Comparison of ENCODE assay signal across 23 cellular contexts in the genomic region with DNA sequence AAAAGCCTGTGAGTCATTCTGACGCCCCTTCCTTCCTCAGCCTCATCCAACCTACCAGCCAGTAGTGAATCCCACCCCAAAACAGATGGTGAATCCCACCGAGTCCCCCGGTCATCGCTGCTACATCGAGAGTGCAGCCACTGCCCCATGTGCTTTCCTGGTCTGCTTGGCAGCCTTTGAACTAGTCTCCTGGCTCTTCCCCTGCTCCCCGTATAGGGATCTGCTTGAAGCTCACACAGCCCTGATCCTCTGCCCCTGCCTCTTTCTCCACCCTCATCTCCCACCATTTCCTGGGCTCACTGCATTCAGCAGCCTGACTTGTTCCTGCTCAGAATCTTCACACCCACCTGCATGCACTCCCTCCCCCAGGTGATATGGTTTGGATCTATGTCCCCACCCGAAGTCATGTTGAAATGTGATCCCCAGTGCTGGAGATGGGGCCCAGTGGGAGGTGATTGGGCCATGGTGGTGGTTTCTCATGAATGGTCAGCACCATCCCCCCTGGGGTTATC. TPM values are rescaled to one million over a fixed set of nuclear protein-coding genes. Genes with fewer than 3 reads are reported as not detected.
DNase-seq lines count a peak whose midpoint lies in the region; ATAC-seq and TF ChIP-seq lines count a peak whose summit lies in the region.
"Had no signal": no experiment of that assay in that cellular context is flagged by ENCODE, and none has a peak within 500 bp of the region (broad histone marks: within the 10 kb centered on the region; RNA-seq: fewer than 3 reads in every experiment).

No MANE protein-coding gene starts in this region.

- DNase-seq in T-helper 17 cell (no peak), glutamatergic neuron (no peak), posterior vena cava (ENCODE audit: low spot score) (peak; percentile 46), immature natural killer cell (no peak), NOMO-1 (lab: John Stamatoyannopoulos, UW; ENCODE audit: unreplicated experiment in 2 of 2) (no peak)
- DNase-seq: activated CD4-positive, alpha-beta T cell treated with anti-CD3 and anti-CD28 coated beads for 4 hours; activated T-cell treated with anti-CD3 and anti-CD28 coated beads, Interleukin-2, amount 50 U/mL, for 48 hours; CD4-positive, alpha-beta memory T cell; Kasumi-1; left colon; mucosa of descending colon; NCI-H1105 treated with DMSO at 0.1 percent for 48 hours; NCI-H2107; Peyer's patch; T-helper 1 cell; testis had no signal

- peaks cover 24% of the 10 kb centered on the region for H3K9me3 Mint-ChIP-seq in glutamatergic neuron (ENCODE audit: unreplicated experiment)
- no peaks in the 10 kb centered on the region for H3K9me3 Mint-ChIP-seq in immature natural killer cell
- H3K9me3 Mint-ChIP-seq: CD4-positive, alpha-beta memory T cell; stimulated activated memory B cell treated with anti-CD40 and anti-IgM and Interleukin-4, amounts not matched to agents 10 μg/mL and 1 μg/mL and 100 μg/mL, for 72 hours had no signal

- H3K4me3 Mint-ChIP-seq in T-helper 17 cell (no peak overlapping the region), glutamatergic neuron (ENCODE audit: unreplicated experiment) (peak overlapping the region; percentile 68), immature natural killer cell (no peak overlapping the region)
- H3K4me3 Mint-ChIP-seq: activated naive CD8-positive, alpha-beta T cell; neural crest cell; stimulated activated memory B cell treated with anti-CD40 and anti-IgM and Interleukin-4, amounts not matched to agents 10 μg/mL and 1 μg/mL and 100 μg/mL, for 72 hours had no signal

- intact Hi-C loops in posterior vena cava (cut with DNase I) = no loop called here

- H3K4me3 ChIP-seq in HEK293 (ENCODE audit: low read depth, low read length) = no peak overlapping the region
- H3K4me3 ChIP-seq: mucosa of descending colon, Peyer's patch, SJSA1, testis had no signal

- H3K36me3 Mint-ChIP-seq in T-helper 17 cell (ENCODE audit: low read depth) (peaks cover 6% of the 10 kb centered on the region), glutamatergic neuron (ENCODE audit: unreplicated experiment) (no peaks in the 10 kb centered on the region), immature natural killer cell (no peaks in the 10 kb centered on the region)

- H3K27ac Mint-ChIP-seq in T-helper 17 cell (peak overlapping the region; percentile 80), glutamatergic neuron (ENCODE audit: unreplicated experiment) (peak overlapping the region; percentile 85), immature natural killer cell (peak overlapping the region in 1 of 6 donors; percentile 22)
- H3K27ac Mint-ChIP-seq: activated naive CD8-positive, alpha-beta T cell; stimulated activated memory B cell treated with anti-CD40 and anti-IgM and Interleukin-4, amounts not matched to agents 10 μg/mL and 1 μg/mL and 100 μg/mL, for 72 hours had no signal

- H3K4me1 Mint-ChIP-seq in T-helper 17 cell = peaks cover 51% of the 10 kb centered on the region
- H3K4me1 Mint-ChIP-seq in glutamatergic neuron (ENCODE audit: low read depth, unreplicated experiment) = peaks cover 43% of the 10 kb centered on the region
- peaks cover 10 to 56% of the 10 kb centered on the region in 2 donors for H3K4me1 Mint-ChIP-seq in immature natural killer cell

- POLR2A ChIA-PET in HEK293 (lab: Yijun Ruan, JAX) = no interaction called here

- H3K27ac ChIP-seq in HEK293 (ENCODE audit: extremely low read depth, low read depth, low read length) = no peak overlapping the region
- H3K27ac ChIP-seq: Peyer's patch, SJSA1, testis had no signal

- H3K36me3 ChIP-seq in HEK293 (ENCODE audit: control insufficient read depth in 2 of 2, insufficient read depth in 1 of 2, low read length in 2 of 2) = peaks cover 0 to 4% of the 10 kb centered on the region in 2 experiments; a peak in 1 of 3 replicates
- H3K36me3 ChIP-seq: Peyer's patch had no signal

- H3K9me3 ChIP-seq in HEK293 (ENCODE audit: control insufficient read depth, insufficient read depth, low read depth, low read length) = no peaks in the 10 kb centered on the region
- no peaks in the 10 kb centered on the region for H3K9me3 ChIP-seq in T-helper 17 cell (ENCODE audit: control insufficient read depth, low read length, poor library complexity, severe bottlenecking)
- H3K9me3 ChIP-seq: mucosa of descending colon, Peyer's patch, SJSA1, testis had no signal

- TF ChIP-seq CTCF in HEK293 (tag by site-specific recombination; IDR thresholded peaks at IDR 0.05) = no peak
- no peak for TF ChIP-seq CTCF in glutamatergic neuron (IDR thresholded peaks at IDR 0.05; ENCODE audit: partially characterized antibody, unreplicated experiment)

- CTCF ChIA-PET in HEK293 (lab: Yijun Ruan, JAX) = interaction anchor here (0.6 to 2.4 kb wide), 3 partner anchors 12 to 30 kb away, joined by 4 to 8 read pairs (median 7); no protein-coding TSS in a partner anchor

- no peak for ATAC-seq in T-helper 17 cell
- no peak for ATAC-seq in HG03520 (IDR thresholded peaks at IDR 0.05; ENCODE audit: unreplicated experiment)
- ATAC-seq in HG02610 (IDR thresholded peaks at IDR 0.05; ENCODE audit: unreplicated experiment) = no peak
- ATAC-seq: left colon; mucosa of descending colon; stimulated activated memory B cell treated with anti-CD40 and anti-IgM and Interleukin-4, amounts not matched to agents 10 μg/mL and 1 μg/mL and 100 μg/mL, for 72 hours had no signal

- H3K4me1 ChIP-seq in HEK293 (ENCODE audit: control insufficient read depth, insufficient read depth, low read length) = no peaks in the 10 kb centered on the region
- H3K4me1 ChIP-seq: testis had no signal

- no peaks in the 10 kb centered on the region for H3K27me3 Mint-ChIP-seq in T-helper 17 cell
- peaks cover 21% of the 10 kb centered on the region for H3K27me3 Mint-ChIP-seq in glutamatergic neuron (ENCODE audit: unreplicated experiment)
- H3K27me3 Mint-ChIP-seq in immature natural killer cell (ENCODE audit: low read depth in 3 of 3) = peaks cover 0 to 6% (median 2%) of the 10 kb centered on the region in 3 donors
- H3K27me3 Mint-ChIP-seq: activated naive CD8-positive, alpha-beta T cell; CD4-positive, alpha-beta memory T cell; stimulated activated memory B cell treated with anti-CD40 and anti-IgM and Interleukin-4, amounts not matched to agents 10 μg/mL and 1 μg/mL and 100 μg/mL, for 72 hours had no signal

TF ChIP-seq in HEK293, 187 proteins besides CTCF, POLR2A, EP300 and RAD21:
- peak; percentile 80 for TF ChIP-seq GLIS1 (tag by site-specific recombination; IDR thresholded peaks at IDR 0.05)
- TF ChIP-seq ZNF114 (tag by site-specific recombination; IDR thresholded peaks at IDR 0.05) = no peak
- TF ChIP-seq ZSCAN5A (tag by site-specific recombination; IDR thresholded peaks at IDR 0.05) = no peak
- no peak for TF ChIP-seq ZFP37 (tag by site-specific recombination; IDR thresholded peaks at IDR 0.05)
- TF ChIP-seq, protein P1, sequence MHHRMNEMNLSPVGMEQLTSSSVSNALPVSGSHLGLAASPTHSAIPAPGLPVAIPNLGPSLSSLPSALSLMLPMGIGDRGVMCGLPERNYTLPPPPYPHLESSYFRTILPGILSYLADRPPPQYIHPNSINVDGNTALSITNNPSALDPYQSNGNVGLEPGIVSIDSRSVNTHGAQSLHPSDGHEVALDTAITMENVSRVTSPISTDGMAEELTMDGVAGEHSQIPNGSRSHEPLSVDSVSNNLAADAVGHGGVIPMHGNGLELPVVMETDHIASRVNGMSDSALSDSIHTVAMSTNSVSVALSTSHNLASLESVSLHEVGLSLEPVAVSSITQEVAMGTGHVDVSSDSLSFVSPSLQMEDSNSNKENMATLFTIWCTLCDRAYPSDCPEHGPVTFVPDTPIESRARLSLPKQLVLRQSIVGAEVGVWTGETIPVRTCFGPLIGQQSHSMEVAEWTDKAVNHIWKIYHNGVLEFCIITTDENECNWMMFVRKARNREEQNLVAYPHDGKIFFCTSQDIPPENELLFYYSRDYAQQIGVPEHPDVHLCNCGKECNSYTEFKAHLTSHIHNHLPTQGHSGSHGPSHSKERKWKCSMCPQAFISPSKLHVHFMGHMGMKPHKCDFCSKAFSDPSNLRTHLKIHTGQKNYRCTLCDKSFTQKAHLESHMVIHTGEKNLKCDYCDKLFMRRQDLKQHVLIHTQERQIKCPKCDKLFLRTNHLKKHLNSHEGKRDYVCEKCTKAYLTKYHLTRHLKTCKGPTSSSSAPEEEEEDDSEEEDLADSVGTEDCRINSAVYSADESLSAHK (tag by site-specific recombination; IDR thresholded peaks at IDR 0.05) = 0 out of 2 replicates have a peak, but pooled peaks have one; percentile 23
- TF ChIP-seq ZNF585B (tag by site-specific recombination; IDR thresholded peaks at IDR 0.05) = no peak
- TF ChIP-seq EGR2 (tag by site-specific recombination; IDR thresholded peaks at IDR 0.05; ENCODE audit: low read depth) = peak; percentile 92
- TF ChIP-seq MZF1 (tag by site-specific recombination; IDR thresholded peaks at IDR 0.05; ENCODE audit: borderline replicate concordance) = peak; percentile 63; the same call in 1 of the 2 replicates
- TF ChIP-seq GLI2 (tag by site-specific recombination; IDR thresholded peaks at IDR 0.05; ENCODE audit: borderline replicate concordance, low read depth) = no peak
- peak; percentile 78 for TF ChIP-seq ZFHX2 (tag by site-specific recombination; conservative IDR thresholded peaks at IDR 0.05)

RNA-seq across cellular contexts. Expression of gene SYNJ2, which starts 14.6 kb away (rescaled TPM):
- total RNA-seq in T-helper 17 cell = 10 to 100 TPM; 43.6 to 45.0 TPM
- 2.4 TPM for total RNA-seq in glutamatergic neuron (ENCODE audit: unreplicated experiment)
- 10 to 100 TPM; 19.6 to 30.4 TPM for total RNA-seq in posterior vena cava
- polyA plus RNA-seq in immature natural killer cell = 10 to 100 TPM in 2 of 3 donors, 1 to 10 TPM in 1; 8.7 to 22.0 (median 12.5) TPM
